Comparison of ENCODE assay signal across 8 cellular contexts in genomic region chr3:51995346-51996156, GRCh38.
DNase-seq lines count a peak whose midpoint lies in the region; ATAC-seq lines count a peak whose summit lies in the region.

Gene RPL29 (minus strand): TSS chr3:51995895. CDS start chr3:51995461, 434 bp downstream.

- DNase-seq in CMK (ENCODE audit: low read depth), result peak; percentile 93
- peak; percentile 82 for DNase-seq in HS-5 (ENCODE audit: low read depth)
- peak; percentile 93 to 95 for DNase-seq in NOMO-1 (lab: John Stamatoyannopoulos, UW; ENCODE audit: unreplicated experiment in 2 of 2)
- peak; percentile 95 for DNase-seq in activated CD8-positive, alpha-beta memory T cell treated with anti-CD3 and anti-CD28 coated beads for 24 hours
- DNase-seq in effector memory CD4-positive, alpha-beta T cell, result peak; percentile 82 to 87 (median 86)
- peak; percentile 88 for DNase-seq in memory B cell (ENCODE audit: low spot score in 2 of 2)
- peak; percentile 85 for DNase-seq in stimulated activated CD8-positive, alpha-beta memory T cell treated with anti-CD3 and anti-CD28 coated beads, Interleukin-12 subunit alpha, Interleukin-12 subunit beta, amount 100 ng/mL, for 1 hour (ENCODE audit: low read depth)

- no peaks in the 10 kb centered on the region for H3K27me3 ChIP-seq in effector memory CD4-positive, alpha-beta T cell (replicated peaks; ENCODE audit: control insufficient read depth, insufficient read depth, low read length, poor library complexity, severe bottlenecking)

- peak within 1 kb of the TSS; percentile 98 for H3K4me3 Mint-ChIP-seq in memory B cell

- peaks cover 15% of the 10 kb centered on the region for H3K36me3 Mint-ChIP-seq in memory B cell

- H3K36me3 ChIP-seq in effector memory CD4-positive, alpha-beta T cell (ENCODE audit: control insufficient read depth, insufficient read depth, low read length), result peaks cover 21% of the 10 kb centered on the region

- peak within 1 kb of the TSS; percentile 85 for H3K27ac ChIP-seq in effector memory CD4-positive, alpha-beta T cell (ENCODE audit: insufficient read depth, low read length, poor library complexity, severe bottlenecking)

- no peaks in the 10 kb centered on the region for H3K27me3 Mint-ChIP-seq in memory B cell

- H3K27ac Mint-ChIP-seq in memory B cell, result peak within 1 kb of the TSS; percentile 99

- H3K4me3 ChIP-seq in effector memory CD4-positive, alpha-beta T cell (ENCODE audit: insufficient read depth, low read depth, low read length, poor library complexity, severe bottlenecking), result peak within 1 kb of the TSS; percentile 79

- no peaks in the 10 kb centered on the region for H3K9me3 Mint-ChIP-seq in memory B cell

- peaks cover 17% of the 10 kb centered on the region for H3K4me1 Mint-ChIP-seq in memory B cell

- no peaks in the 10 kb centered on the region for H3K9me3 ChIP-seq in effector memory CD4-positive, alpha-beta T cell (ENCODE audit: control insufficient read depth, low read length)

- ATAC-seq in GM19467 (IDR thresholded peaks at IDR 0.05; ENCODE audit: unreplicated experiment) (peak; percentile 79), memory B cell (ENCODE audit: low read depth) (peak; percentile 96)

- H3K4me1 ChIP-seq in effector memory CD4-positive, alpha-beta T cell (ENCODE audit: control insufficient read depth, insufficient read depth, low read length, poor library complexity, severe bottlenecking), result peaks cover 10% of the 10 kb centered on the region

Comparison
In these comparisons a context has a peak if more than half of its experiments do, and no peak if none do; other contexts are left out.
1. Peak in every context shown above with its lines: DNase-seq, ATAC-seq, H3K4me3 ChIP-seq and H3K27ac ChIP-seq.